ENCODE assay signal across 8 cellular contexts in genomic region chr13:111114362-111115050, GRCh38. TPM values are rescaled to one million over a fixed set of nuclear protein-coding genes. Genes with fewer than 3 reads are reported as not detected.
DNase-seq lines count a peak whose midpoint lies in the region; ATAC-seq and TF ChIP-seq lines count a peak whose summit lies in the region.

No MANE protein-coding gene starts in this region.

- H3K27ac Mint-ChIP-seq in activated CD4-positive, alpha-beta T cell treated with anti-CD3 and anti-CD28 coated beads, Interleukin-2, amount 10 ng/mL, durations not matched to agents 24 days and 14 days = no peak overlapping the region

- peak overlapping the region in 2 of 4 donors; percentile 46 to 49 for H3K27ac ChIP-seq in body of pancreas

- peak overlapping the region; percentile 83 for H3K4me3 Mint-ChIP-seq in activated CD4-positive, alpha-beta T cell treated with anti-CD3 and anti-CD28 coated beads, Interleukin-2, amount 10 ng/mL, durations not matched to agents 24 days and 14 days

- H3K9me3 Mint-ChIP-seq in activated CD4-positive, alpha-beta T cell treated with anti-CD3 and anti-CD28 coated beads, Interleukin-2, amount 10 ng/mL, durations not matched to agents 24 days and 14 days = no peaks in the 10 kb centered on the region

- peak; percentile 72 for DNase-seq in activated CD4-positive, alpha-beta T cell treated with anti-CD3 and anti-CD28 coated beads, Interleukin-2, amount 10 ng/mL, durations not matched to agents 24 days and 14 days
- no peak for DNase-seq in activated CD4-positive, alpha-beta T cell treated with anti-CD3 and anti-CD28 coated beads for 4 hours
- peak; percentile 36 for DNase-seq in NCI-H1417 treated with DMSO at 0.1 percent for 48 hours (lab: John Stamatoyannopoulos, UW)
- DNase-seq in body of pancreas = peak in 3 of 4 donors; percentile 39 to 46 (median 40)
- DNase-seq in putamen (ENCODE audit: low spot score) = peak; percentile 29
- no peak for DNase-seq in HCEC 1CT

- no peaks in the 10 kb centered on the region for H3K9me3 ChIP-seq in body of pancreas

- H3K36me3 ChIP-seq in body of pancreas (replicated peaks in 1 of 2; ENCODE audit: insufficient read depth in 1 of 2, low read depth in 2 of 2) = no peaks in the 10 kb centered on the region

- TF ChIP-seq CTCF in body of pancreas (IDR thresholded peaks at IDR 0.05) = no peak

- peaks cover 10% of the 10 kb centered on the region for H3K4me1 Mint-ChIP-seq in activated CD4-positive, alpha-beta T cell treated with anti-CD3 and anti-CD28 coated beads, Interleukin-2, amount 10 ng/mL, durations not matched to agents 24 days and 14 days

- peaks cover 5% of the 10 kb centered on the region for H3K4me1 ChIP-seq in body of pancreas

- intact Hi-C loops in activated CD4-positive, alpha-beta T cell treated with anti-CD3 and anti-CD28 coated beads, Interleukin-2, amount 10 ng/mL, durations not matched to agents 24 days and 14 days (cut with micrococcal nuclease) = loop anchor here (10.0 kb wide), 3 partner anchors 50 to 950 kb away; partner anchors contain the start of genes COL4A1, COL4A2 and SOX1
- intact Hi-C loops in body of pancreas (cut with DNase I) = no loop called here

- peak in 1 of 3 donors; percentile 38 for TF ChIP-seq POLR2A in body of pancreas (IDR thresholded peaks at IDR 0.05)

- no peaks in the 10 kb centered on the region for H3K36me3 Mint-ChIP-seq in activated CD4-positive, alpha-beta T cell treated with anti-CD3 and anti-CD28 coated beads, Interleukin-2, amount 10 ng/mL, durations not matched to agents 24 days and 14 days (ENCODE audit: low read depth)

- peak overlapping the region; percentile 18 to 44 for H3K4me3 ChIP-seq in body of pancreas
- H3K4me3 ChIP-seq in iPS-11a (ENCODE audit: low read depth, low read length) = peak overlapping the region; percentile 73

- peaks cover 0 to 4% of the 10 kb centered on the region in 2 donors for H3K27me3 ChIP-seq in body of pancreas

- ATAC-seq in body of pancreas (peak; percentile 38), GM21619 (IDR thresholded peaks at IDR 0.05; ENCODE audit: unreplicated experiment) (no peak)

- 3 to 5% methylated on average over 15 to 55 of the region's 55 CpGs for WGBS in body of pancreas, 2 donors

- peaks cover 83% of the 10 kb centered on the region for H3K27me3 Mint-ChIP-seq in activated CD4-positive, alpha-beta T cell treated with anti-CD3 and anti-CD28 coated beads, Interleukin-2, amount 10 ng/mL, durations not matched to agents 24 days and 14 days

RNA-seq across cellular contexts. Expression of gene ARHGEF7, which starts 0.6 kb away (rescaled TPM):
- total RNA-seq in activated CD4-positive, alpha-beta T cell treated with anti-CD3 and anti-CD28 coated beads, Interleukin-2, amount 10 ng/mL, durations not matched to agents 24 days and 14 days = 69.3 and 72.3 TPM in 2 replicates
- total RNA-seq in body of pancreas = 10 to 100 TPM; 27.5 to 81.4 TPM

Comparison
In these comparisons a context has a peak if more than half of its experiments do, and no peak if none do; other contexts are left out.
1. DNase-seq: peak in activated CD4-positive, alpha-beta T cell treated with anti-CD3 and anti-CD28 coated beads, Interleukin-2, amount 10 ng/mL, durations not matched to agents 24 days and 14 days (single experiment), NCI-H1417 treated with DMSO at 0.1 percent for 48 hours (single experiment), body of pancreas (3 of 4) and putamen (single experiment); none in activated CD4-positive, alpha-beta T cell treated with anti-CD3 and anti-CD28 coated beads for 4 hours (0 of 2) and HCEC 1CT (single experiment).